In the genomic region with DNA sequence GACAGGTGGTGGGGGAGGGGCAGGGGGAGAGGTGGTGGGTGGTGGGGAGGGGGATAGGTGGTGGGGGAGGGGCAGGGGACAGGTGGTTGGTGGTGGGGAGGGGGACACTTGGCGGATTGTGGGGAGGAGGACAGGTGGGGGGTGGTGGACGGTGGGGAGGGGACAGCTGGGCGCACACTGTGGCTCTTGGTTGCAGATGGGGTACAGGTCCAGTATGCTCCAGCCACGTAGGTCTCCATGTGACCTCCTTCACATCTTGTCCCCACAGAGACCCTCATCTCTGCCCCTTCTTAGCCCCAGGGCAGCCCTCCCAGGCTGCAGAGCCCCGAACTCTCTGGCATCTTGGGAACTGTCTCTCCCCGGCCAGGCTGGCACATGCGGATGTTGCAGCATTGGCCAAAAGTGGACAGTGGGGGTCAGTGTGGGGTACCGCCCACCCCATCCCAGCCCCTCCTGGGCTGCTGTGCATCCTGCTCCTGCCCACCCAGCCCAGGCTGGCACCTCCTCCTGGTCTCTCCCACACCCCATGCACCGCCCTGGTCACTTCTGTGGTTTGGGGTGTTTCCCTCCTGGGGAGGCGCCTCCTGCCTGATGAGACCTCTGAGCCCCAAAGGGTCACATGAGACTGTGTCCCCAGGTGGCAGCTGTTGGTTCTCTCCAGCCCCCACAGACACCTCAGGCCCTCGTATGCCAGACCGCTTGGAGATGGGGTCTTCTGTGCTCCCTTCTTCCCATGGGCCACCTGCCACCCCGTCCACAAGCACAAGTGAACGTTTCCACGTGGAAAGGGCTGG, we compare ENCODE assay signal across 9 cellular contexts. TPM values are rescaled to one million over a fixed set of nuclear protein-coding genes. Genes with fewer than 3 reads are reported as not detected.
A peak's percentile ranks its signal among the peaks of the same experiment; 100 is the strongest.
DNase-seq lines count a peak whose midpoint lies in the region; ATAC-seq, FAIRE-seq and TF ChIP-seq lines count a peak whose summit lies in the region.
"Had no signal": no experiment of that assay in that cellular context is flagged by ENCODE, and none has a peak within 500 bp of the region (broad histone marks: within the 10 kb centered on the region; RNA-seq: fewer than 3 reads in every experiment).

No MANE protein-coding gene starts in this region.

- FAIRE-seq in HepG2 (lab: Jason Lieb, UNC), result no peak
- FAIRE-seq in frontal cortex (lab: Jason Lieb, UNC), result no peak

- H2AFZ ChIP-seq in HepG2 (ENCODE audit: low read length), result no peak overlapping the region

- no peaks in the 10 kb centered on the region for H4K20me1 ChIP-seq in HepG2 (ENCODE audit: insufficient read depth, low read length)

- H3K36me3 ChIP-seq in right lobe of liver, result no peaks in the 10 kb centered on the region
- H3K36me3 ChIP-seq in HepG2 (replicated peaks in 1 of 2; ENCODE audit: control insufficient read depth in 1 of 2, insufficient read depth in 2 of 2, low read length in 2 of 2), result no peaks in the 10 kb centered on the region
- no peaks in the 10 kb centered on the region for H3K36me3 ChIP-seq in left ventricle myocardium inferior

- no peak for TF ChIP-seq RAD21 in HepG2 (CRISPR knock-in tag; IDR thresholded peaks at IDR 0.05)

- no peak for TF ChIP-seq EP300 in HepG2 (IDR thresholded peaks at IDR 0.05; ENCODE audit: low read depth in 2 of 2, low read length in 2 of 2)
- TF ChIP-seq EP300 in HepG2 (CRISPR knock-in tag; IDR thresholded peaks at IDR 0.05; ENCODE audit: borderline replicate concordance), result no peak

- CTCF ChIA-PET in HepG2 (lab: Yijun Ruan, JAX; ENCODE audit: low intra/inter-chr PET ratio, low total read pairs), result no interaction called here

- no peak overlapping the region for H3K4me3 ChIP-seq in right lobe of liver
- H3K4me3 ChIP-seq in HepG2 (replicated peaks in 1 of 3; ENCODE audit: insufficient read depth in 1 of 3, low read depth in 2 of 3, low read length in 3 of 3), result no peak overlapping the region
- no peak overlapping the region for H3K4me3 ChIP-seq in left ventricle myocardium inferior

- H3K27me3 ChIP-seq in right lobe of liver, result no peaks in the 10 kb centered on the region
- peaks cover 8 to 53% of the 10 kb centered on the region in 2 experiments for H3K27me3 ChIP-seq in HepG2 (ENCODE audit: control insufficient read depth in 1 of 2, insufficient read depth in 2 of 2, low read length in 2 of 2)
- H3K27me3 ChIP-seq in left ventricle myocardium inferior (ENCODE audit: low read depth), result peaks cover 23% of the 10 kb centered on the region

- H3K27ac ChIP-seq in right lobe of liver (peak overlapping the region in 1 of 3 donors; percentile 13), HepG2 (ENCODE audit: extremely low read length, insufficient read depth, low read length) (no peak overlapping the region), left ventricle myocardium inferior (replicated peaks) (no peak overlapping the region)
- H3K27ac ChIP-seq: KMS-11 had no signal

- no peak overlapping the region for H3K9ac ChIP-seq in HepG2 (ENCODE audit: insufficient read depth, low read depth, low read length)
- H3K9ac ChIP-seq: KMS-11 had no signal

- WGBS in right lobe of liver (ENCODE audit: insufficient coverage, low coverage, low lambda C conversion rate, missing lambda C conversion rate), result 80% methylated on average over 2 of the region's 15 CpGs
- WGBS in HepG2 (ENCODE audit: low lambda C conversion rate), result 57% methylated on average over 11 of the region's 15 CpGs

- H3K79me2 ChIP-seq in HepG2 (ENCODE audit: insufficient read depth, low read length), result no peaks in the 10 kb centered on the region

- BruUV-seq in HepG2 (replicated peaks; lab: Mats Ljungman, UMichigan), result no TSS peak

- peak in 2 of 3 donors; percentile 49 to 67 for DNase-seq in right lobe of liver
- DNase-seq in HepG2 (ENCODE audit: low spot score), result no peak
- peak; percentile 19 for DNase-seq in KG1 (lab: John Stamatoyannopoulos, UW)
- peak; percentile 17 for DNase-seq in left ventricle myocardium inferior
- peak; percentile 42 for DNase-seq in ureter (ENCODE audit: low spot score)
- DNase-seq in frontal cortex (ENCODE audit: low spot score in 2 of 2), result no peak
- DNase-seq in NAMALWA (ENCODE audit: low spot score), result no peak

- H3K9me3 ChIP-seq in right lobe of liver, result no peaks in the 10 kb centered on the region
- H3K9me3 ChIP-seq in HepG2 (ENCODE audit: low read length), result no peaks in the 10 kb centered on the region
- H3K9me3 ChIP-seq in left ventricle myocardium inferior (replicated peaks), result no peaks in the 10 kb centered on the region

- POLR2A ChIA-PET in HepG2 (lab: Yijun Ruan, JAX), result no interaction called here

- ATAC-seq in right lobe of liver, result no peak
- ATAC-seq in HepG2, result no peak
- no peak for ATAC-seq in HG02885 (IDR thresholded peaks at IDR 0.05; ENCODE audit: poor library complexity, unreplicated experiment)

- TF ChIP-seq CTCF in right lobe of liver (IDR thresholded peaks at IDR 0.05) (no peak), HepG2 (CRISPR knock-in tag; IDR thresholded peaks at IDR 0.05) (no peak), left ventricle myocardium inferior (IDR thresholded peaks at IDR 0.05; ENCODE audit: borderline replicate concordance) (no peak)

- intact Hi-C loops in right lobe of liver (cut with DNase I) (no loop called here), HepG2 (cut with micrococcal nuclease; ENCODE audit: unreplicated experiment) (no loop called here), left ventricle myocardium inferior (cut with micrococcal nuclease) (no loop called here)

- no peak for TF ChIP-seq POLR2A in right lobe of liver (IDR thresholded peaks at IDR 0.05)
- no peak for TF ChIP-seq POLR2A in HepG2 (IDR thresholded peaks at IDR 0.05; ENCODE audit: insufficient read depth in 1 of 2, low read depth in 2 of 2, low read length in 2 of 2)

- H3K4me2 ChIP-seq in HepG2 (ENCODE audit: low read depth, low read length), result no peak overlapping the region
- H3K4me2 ChIP-seq: KMS-11 had no signal

- in situ Hi-C loops in HepG2 (cut with HindIII; ENCODE audit: extremely low pct_ligation_motif_present, low pct_unique_long_range_greater_than_20kb), result no loop called here

- H3K4me1 ChIP-seq in right lobe of liver, result no peaks in the 10 kb centered on the region
- H3K4me1 ChIP-seq in HepG2 (ENCODE audit: insufficient read depth, low read length), result peaks cover 49% of the 10 kb centered on the region
- H3K4me1 ChIP-seq in left ventricle myocardium inferior, result peaks cover 6% of the 10 kb centered on the region

TF ChIP-seq in HepG2, 621 proteins besides CTCF, POLR2A, EP300 and RAD21 (continues in another document):
- no peak for TF ChIP-seq NR2F1 (CRISPR knock-in tag; IDR thresholded peaks at IDR 0.05)
- no peak for TF ChIP-seq AGO1 (IDR thresholded peaks at IDR 0.05; ENCODE audit: low read depth, low read length, poor library complexity, severe bottlenecking)
- TF ChIP-seq CC2D1A (CRISPR knock-in tag; IDR thresholded peaks at IDR 0.05), result no peak

RNA-seq across cellular contexts. Expression of gene SLC19A1, which starts 7.6 kb away (rescaled TPM):
- 10 to 100 TPM in 4 of 6 experiments, 1 to 10 TPM in 2; 4.5 to 24.5 (median 15.7) TPM for total RNA-seq in right lobe of liver
- total RNA-seq in HepG2 (2016; rRNA removed; fragmentation: Illumina TruSeq; extraction: Trizol), result 12.6 and 21.8 TPM in 2 replicates
- total RNA-seq in HepG2 (2016; cell fraction: cytosol; rRNA removed; fragmentation: Illumina TruSeq; extraction: Trizol; ENCODE audit: low read depth), result 4.8 and 5.6 TPM in 2 replicates
- total RNA-seq in HepG2 (2016; cell fraction: insoluble cytoplasmic fraction; rRNA removed; fragmentation: Illumina TruSeq; extraction: Trizol), result 11.0 and 23.6 TPM in 2 replicates
- 10.8 TPM in 2 replicates for total RNA-seq in HepG2 (2016; cell fraction: membrane; rRNA removed; fragmentation: Illumina TruSeq; extraction: Trizol)
- total RNA-seq in HepG2 (2016; cell fraction: nucleus; rRNA removed; fragmentation: Illumina TruSeq; extraction: Trizol), result 21.2 and 27.4 TPM in 2 replicates
- 23.0 and 31.0 TPM in 2 replicates for polyA plus RNA-seq in HepG2 (2011; rRNA removed)
- polyA plus RNA-seq in HepG2 (2011; cell fraction: cytosol; rRNA removed), result 14.5 and 24.7 TPM in 2 replicates
- polyA plus RNA-seq in HepG2 (2011; cell fraction: nucleus; rRNA removed), result 49.0 and 62.1 TPM in 2 replicates
- polyA plus RNA-seq in HepG2 (2012), result 18.0 and 36.8 TPM in 2 replicates
- 3.7 and 4.0 TPM in 2 replicates for polyA plus RNA-seq in HepG2 (2016; cell fraction: cytosol; fragmentation: Illumina TruSeq; extraction: Trizol; ENCODE audit: low read depth)
- polyA plus RNA-seq in HepG2 (2016; cell fraction: insoluble cytoplasmic fraction; fragmentation: Illumina TruSeq; extraction: Trizol; ENCODE audit: low read depth), result 11.1 and 13.0 TPM in 2 replicates
- 6.4 and 7.2 TPM in 2 replicates for polyA plus RNA-seq in HepG2 (2016; cell fraction: membrane; fragmentation: Illumina TruSeq; extraction: Trizol; ENCODE audit: low read depth)
- polyA plus RNA-seq in HepG2 (2016; cell fraction: nucleus; fragmentation: Illumina TruSeq; extraction: Trizol; ENCODE audit: insufficient read depth, low read depth), result 44.5 and 46.0 TPM in 2 replicates
- polyA minus RNA-seq in HepG2 (2011; rRNA and poly(A)+ RNA removed; ENCODE audit: low replicate concordance), result 42.0 and 128 TPM in 2 replicates
- 32.2 and 34.4 TPM in 2 replicates for polyA minus RNA-seq in HepG2 (2011; cell fraction: cytosol; rRNA and poly(A)+ RNA removed)
- 12.2 and 14.7 TPM in 2 replicates for polyA minus RNA-seq in HepG2 (2011; cell fraction: nucleus; rRNA and poly(A)+ RNA removed)
- total RNA-seq in left ventricle myocardium inferior, result 4.9 TPM
- total RNA-seq in ureter, result 23.0 TPM
- 9.0 TPM for total RNA-seq in frontal cortex

Comparison
In these comparisons a context has a peak if more than half of its experiments do, and no peak if none do; other contexts are left out.
1. DNase-seq: peak in right lobe of liver (2 of 3), KG1 (single experiment), left ventricle myocardium inferior (single experiment) and ureter (single experiment); none in HepG2 (single experiment), frontal cortex (0 of 2) and NAMALWA (single experiment).